In genomic region chr6:33392168-33392947, GRCh38 we compare ENCODE assay signal across 7 cellular contexts. TPM values are rescaled to one million over a fixed set of nuclear protein-coding genes. Genes with fewer than 3 reads are reported as not detected.
A peak's percentile ranks its signal among the peaks of the same experiment; 100 is the strongest.
DNase-seq lines count a peak whose midpoint lies in the region; ATAC-seq and TF ChIP-seq lines count a peak whose summit lies in the region.

No MANE protein-coding gene starts in this region.

- no peaks in the 10 kb centered on the region for H3K27me3 Mint-ChIP-seq in activated B cell treated with CpG ODN at 0.5 μM for 24 hours
- H3K27me3 Mint-ChIP-seq in stimulated activated naive CD8-positive, alpha-beta T cell treated with anti-CD3 and anti-CD28 coated beads, Interleukin-15, amount 100 ng/mL, for 72 hours, result no peaks in the 10 kb centered on the region

- no peaks in the 10 kb centered on the region for H3K9me3 Mint-ChIP-seq in activated B cell treated with CpG ODN at 0.5 μM for 24 hours
- H3K9me3 Mint-ChIP-seq in stimulated activated naive CD8-positive, alpha-beta T cell treated with anti-CD3 and anti-CD28 coated beads, Interleukin-15, amount 100 ng/mL, for 72 hours, result no peaks in the 10 kb centered on the region

- TF ChIP-seq CTCF in GM12864 (IDR thresholded peaks at IDR 0.05; ENCODE audit: low read depth, low read length, missing control alignments), result no peak
- no peak for TF ChIP-seq CTCF in activated B cell treated with CpG ODN at 0.5 μM for 24 hours (IDR thresholded peaks at IDR 0.05)

- CTCF ChIA-PET in activated B cell treated with CpG ODN at 0.5 μM for 24 hours (lab: Charles Lee), result no interaction called here

- peak overlapping the region; percentile 79 for H3K4me3 Mint-ChIP-seq in activated B cell treated with CpG ODN at 0.5 μM for 24 hours
- peak overlapping the region; percentile 94 to 97 for H3K4me3 Mint-ChIP-seq in stimulated activated naive CD8-positive, alpha-beta T cell treated with anti-CD3 and anti-CD28 coated beads, Interleukin-15, amount 100 ng/mL, for 72 hours

- peak overlapping the region; percentile 88 for H3K4me3 ChIP-seq in GM12864 (ENCODE audit: low read depth, low read length)
- peak overlapping the region; percentile 82 for H3K4me3 ChIP-seq in iPS-15b (ENCODE audit: low read depth, low read length)

- H3K36me3 ChIP-seq in iPS-15b (ENCODE audit: control insufficient read depth, insufficient read depth, low read length), result no peaks in the 10 kb centered on the region

- DNase-seq in GM12864 (ENCODE audit: low read depth) (no peak), activated B cell treated with CpG ODN at 0.5 μM for 24 hours (no peak), SK-N-DZ (ENCODE audit: low spot score) (no peak)
- no peak for DNase-seq in stimulated activated naive CD8-positive, alpha-beta T cell treated with anti-CD3 and anti-CD28 coated beads, Interleukin-15, amount 100 ng/mL, for 72 hours
- no peak for DNase-seq in stimulated activated naive CD4-positive, alpha-beta T cell treated with Interleukin-2 at 50 U/mL for 16 hours (lab: John Stamatoyannopoulos, UW)

- ATAC-seq in HG03066 (IDR thresholded peaks at IDR 0.05; ENCODE audit: low read depth, unreplicated experiment) (peak; percentile 14), activated B cell treated with CpG ODN at 0.5 μM for 24 hours (ENCODE audit: low read depth) (no peak)
- peak; percentile 52 for ATAC-seq in stimulated activated naive CD8-positive, alpha-beta T cell treated with anti-CD3 and anti-CD28 coated beads, Interleukin-15, amount 100 ng/mL, for 72 hours

- no peaks in the 10 kb centered on the region for H3K27me3 ChIP-seq in iPS-15b (ENCODE audit: control insufficient read depth, insufficient read depth, low read length)

- H3K27ac Mint-ChIP-seq in activated B cell treated with CpG ODN at 0.5 μM for 24 hours, result no peak overlapping the region
- H3K27ac Mint-ChIP-seq in stimulated activated naive CD8-positive, alpha-beta T cell treated with anti-CD3 and anti-CD28 coated beads, Interleukin-15, amount 100 ng/mL, for 72 hours, result peak overlapping the region; percentile 94 to 97

- POLR2A ChIA-PET in activated B cell treated with CpG ODN at 0.5 μM for 24 hours (lab: Charles Lee), result interaction anchor here (1.0 to 1.8 kb wide), 2 partner anchors 18 to 115 kb away, joined by 3 to 4 read pairs; partner anchors contain the start of gene B3GALT4

- no peaks in the 10 kb centered on the region for H3K36me3 Mint-ChIP-seq in activated B cell treated with CpG ODN at 0.5 μM for 24 hours (ENCODE audit: low read depth)

- peak overlapping the region; percentile 51 for H3K9ac ChIP-seq in iPS-15b (ENCODE audit: low read depth, low read length)

- peaks cover 25% of the 10 kb centered on the region for H3K4me1 Mint-ChIP-seq in activated B cell treated with CpG ODN at 0.5 μM for 24 hours
- peaks cover 43% of the 10 kb centered on the region for H3K4me1 Mint-ChIP-seq in stimulated activated naive CD8-positive, alpha-beta T cell treated with anti-CD3 and anti-CD28 coated beads, Interleukin-15, amount 100 ng/mL, for 72 hours

- intact Hi-C loops in activated B cell treated with CpG ODN at 0.5 μM for 24 hours (cut with micrococcal nuclease), result no loop called here

- H3K9me3 ChIP-seq in iPS-15b (ENCODE audit: control insufficient read depth, insufficient read depth, low read length), result no peaks in the 10 kb centered on the region

- H3K4me1 ChIP-seq in iPS-15b (ENCODE audit: control insufficient read depth, insufficient read depth, low read length), result peaks cover 11% of the 10 kb centered on the region

RNA-seq across cellular contexts. Expression of gene KIFC1, which starts 0.7 kb away (rescaled TPM):
- total RNA-seq in activated B cell treated with CpG ODN at 0.5 μM for 24 hours, result 1.9 and 2.2 TPM in 2 replicates
- 130 and 153 TPM in 2 replicates for polyA plus RNA-seq in SK-N-DZ (2014; cell fraction: cytosol; rRNA removed)
- polyA plus RNA-seq in SK-N-DZ (2014; cell fraction: nucleus; rRNA removed), result 192 and 214 TPM in 2 replicates

RNA-seq across cellular contexts. Expression of gene PHF1, which starts 18.5 kb away (rescaled TPM):
- 76.0 and 83.4 TPM in 2 replicates for total RNA-seq in activated B cell treated with CpG ODN at 0.5 μM for 24 hours
- 34.8 and 38.5 TPM in 2 replicates for polyA plus RNA-seq in SK-N-DZ (2014; cell fraction: cytosol; rRNA removed)
- polyA plus RNA-seq in SK-N-DZ (2014; cell fraction: nucleus; rRNA removed), result 264 and 294 TPM in 2 replicates

RNA-seq across cellular contexts. Expression of gene CUTA, which starts 25.5 kb away (rescaled TPM):
- total RNA-seq in activated B cell treated with CpG ODN at 0.5 μM for 24 hours, result 111 and 120 TPM in 2 replicates
- 267 and 272 TPM in 2 replicates for polyA plus RNA-seq in SK-N-DZ (2014; cell fraction: cytosol; rRNA removed)
- 200 and 234 TPM in 2 replicates for polyA plus RNA-seq in SK-N-DZ (2014; cell fraction: nucleus; rRNA removed)

RNA-seq across cellular contexts. Expression of gene SYNGAP1, which starts 27.5 kb away (rescaled TPM):
- 19.5 and 25.4 TPM in 2 replicates for total RNA-seq in activated B cell treated with CpG ODN at 0.5 μM for 24 hours
- polyA plus RNA-seq in SK-N-DZ (2014; cell fraction: cytosol; rRNA removed), result 6.5 and 8.6 TPM in 2 replicates
- polyA plus RNA-seq in SK-N-DZ (2014; cell fraction: nucleus; rRNA removed), result 18.6 and 35.4 TPM in 2 replicates
